Comparison of ENCODE assay signal across 37 cellular contexts in genomic region chr12:116078396-116078795, GRCh38.
"Had no signal": no experiment of that assay in that cellular context is flagged by ENCODE, and none has a peak within 500 bp of the region (broad histone marks: within the 10 kb centered on the region; RNA-seq: fewer than 3 reads in every experiment).

No MANE protein-coding gene starts in this region.

- H3K36me3 ChIP-seq: ascending aorta, cardiac muscle cell had no signal

- FAIRE-seq: bronchial epithelial cell, TTC549 had no signal

- H3K9me3 Mint-ChIP-seq: activated B cell treated with CpG ODN at 0.5 μM for 24 hours; activated CD4-positive, alpha-beta memory T cell treated with anti-CD3 and anti-CD28 coated beads, Interleukin-2, amount 10 ng/mL, durations not matched to agents 7 days and 5 days; activated CD4-positive, alpha-beta T cell treated with anti-CD3 and anti-CD28 coated beads, Interleukin-2, amount 10 ng/mL, durations not matched to agents 24 days and 14 days; activated naive CD4-positive, alpha-beta T cell treated with anti-CD3 and anti-CD28 coated beads, Interleukin-2, amount 10 ng/mL, durations not matched to agents 7 days and 5 days; activated naive CD4-positive, alpha-beta T cell treated with anti-CD3 and anti-CD28 coated beads, Interleukin-2, amount 50 U/mL, for 24 hours; activated naive CD8-positive, alpha-beta T cell treated with anti-CD3 and anti-CD28 coated beads, Interleukin-2, amount 10 ng/mL, durations not matched to agents 7 days and 5 days; activated naive CD8-positive, alpha-beta T cell treated with anti-CD3 and anti-CD28 coated beads, Interleukin-2, amount 50 U/mL, for 24 hours; activated T-cell treated with anti-CD3 and anti-CD28 coated beads, Interleukin-2, amount 50 U/mL, for 24 hours; activated T-helper 2 cell treated with anti-CD3 and anti-CD28 coated beads, Interferon-gamma antibody, Interleukin-2, Interleukin-4, amounts not matched to agents 10 μg/mL and 5 μg/mL and 100 μg/mL, durations not matched to agents 14 hours and 24 hours and 36 hours; brain; central memory CD8-positive, alpha-beta T cell; T-helper 1 cell treated with Interleukin-12 subunit alpha and Interleukin-12 subunit beta and Interleukin-4 antibody, amounts not matched to agents 30 μg/mL and 1 μg/mL, for 36 hours; T-helper 2 cell treated with Interferon-gamma antibody and Interleukin-4, amounts not matched to agents 5 μg/mL and 100 μg/mL, for 36 hours had no signal

- H3K9me3 ChIP-seq: ascending aorta had no signal

- H3K4me3 Mint-ChIP-seq: activated B cell treated with CpG ODN at 0.5 μM for 24 hours; activated CD4-positive, alpha-beta memory T cell treated with anti-CD3 and anti-CD28 coated beads, Interleukin-2, amount 10 ng/mL, durations not matched to agents 7 days and 5 days; activated CD4-positive, alpha-beta T cell treated with anti-CD3 and anti-CD28 coated beads, Interleukin-2, amount 10 ng/mL, durations not matched to agents 24 days and 14 days; activated CD8-positive, alpha-beta memory T cell treated with anti-CD3 and anti-CD28 coated beads, Interleukin-2, amount 10 ng/mL, durations not matched to agents 7 days and 5 days; activated CD8-positive, alpha-beta T cell treated with anti-CD3 and anti-CD28 coated beads, Interleukin-2, amount 10 ng/mL, durations not matched to agents 7 days and 5 days; activated naive CD4-positive, alpha-beta T cell treated with anti-CD3 and anti-CD28 coated beads, Interleukin-2, amount 10 ng/mL, durations not matched to agents 7 days and 5 days; activated naive CD4-positive, alpha-beta T cell treated with anti-CD3 and anti-CD28 coated beads, Interleukin-2, amount 50 U/mL, for 24 hours; activated naive CD8-positive, alpha-beta T cell; activated naive CD8-positive, alpha-beta T cell treated with anti-CD3 and anti-CD28 coated beads, Interleukin-2, amount 10 ng/mL, durations not matched to agents 7 days and 5 days; activated naive CD8-positive, alpha-beta T cell treated with anti-CD3 and anti-CD28 coated beads, Interleukin-2, amount 50 U/mL, for 24 hours; activated T-cell treated with anti-CD3 and anti-CD28 coated beads, Interleukin-2, amount 50 U/mL, for 24 hours; brain; central memory CD8-positive, alpha-beta T cell; T-helper 1 cell treated with Interleukin-12 subunit alpha and Interleukin-12 subunit beta and Interleukin-4 antibody, amounts not matched to agents 30 μg/mL and 1 μg/mL, for 36 hours; T-helper 2 cell treated with Interferon-gamma antibody and Interleukin-4, amounts not matched to agents 5 μg/mL and 100 μg/mL, for 36 hours had no signal

- H3K27ac ChIP-seq: ascending aorta, VCaP had no signal

- H3K4me1 ChIP-seq: ascending aorta had no signal

- DNase-seq: activated B cell treated with CpG ODN at 0.5 μM for 24 hours; activated CD4-positive, alpha-beta memory T cell treated with anti-CD3 and anti-CD28 coated beads, Interleukin-2, amount 10 ng/mL, durations not matched to agents 7 days and 5 days; activated CD4-positive, alpha-beta T cell treated with anti-CD3 and anti-CD28 coated beads for 4 hours; activated CD4-positive, alpha-beta T cell treated with anti-CD3 and anti-CD28 coated beads, Interleukin-2, amount 10 ng/mL, durations not matched to agents 24 days and 14 days; activated CD4-positive, alpha-beta T cell treated with anti-CD3 and anti-CD28 coated beads, Interleukin-2, amount 50 U/mL, for 1 hour; activated CD4-positive, alpha-beta T cell treated with anti-CD3 and anti-CD28 coated beads, Interleukin-2, amount 50 U/mL, for 4 hours; activated CD4-positive, CD25-positive, alpha-beta regulatory T cell treated with anti-CD3 and anti-CD28 coated beads, Interleukin-2, amount 50 U/mL, for 72 hours; activated CD8-positive, alpha-beta memory T cell treated with anti-CD3 and anti-CD28 coated beads for 24 hours; activated CD8-positive, alpha-beta memory T cell treated with anti-CD3 and anti-CD28 coated beads, Interleukin-2, amount 10 ng/mL, durations not matched to agents 7 days and 5 days; activated CD8-positive, alpha-beta memory T cell treated with anti-CD3 and anti-CD28 coated beads, Interleukin-2, amount 50 U/mL, for 48 hours; activated CD8-positive, alpha-beta T cell treated with anti-CD3 and anti-CD28 coated beads, Interleukin-2, amount 10 ng/mL, durations not matched to agents 7 days and 5 days; activated effector memory CD4-positive, alpha-beta T cell treated with Interleukin-2 at 50 U/mL for 16 hours; activated gamma-delta T cell; activated naive CD4-positive, alpha-beta T cell treated with anti-CD3 and anti-CD28 coated beads, Interleukin-2, amount 10 ng/mL, durations not matched to agents 7 days and 5 days; activated naive CD4-positive, alpha-beta T cell treated with Interleukin-2 at 50 U/mL for 16 hours; activated naive CD8-positive, alpha-beta T cell treated with anti-CD3 and anti-CD28 coated beads, Interleukin-2, amount 10 ng/mL, durations not matched to agents 7 days and 5 days; activated naive CD8-positive, alpha-beta T cell treated with anti-CD3 and anti-CD28 coated beads, Interleukin-2, amount 50 U/mL, for 24 hours; activated T-cell treated with anti-CD3 and anti-CD28 coated beads, Interleukin-2, amount 50 U/mL, for 24 hours; activated T-cell treated with anti-CD3 and anti-CD28 coated beads, Interleukin-2, amount 50 U/mL, for 48 hours; amygdala; anterior cingulate cortex; caudate nucleus; cerebellar nuclear complex; T-helper 2 cell; T-helper 9 cell had no signal

- H3K27me3 ChIP-seq: ascending aorta, cardiac muscle cell had no signal

- H3K27ac Mint-ChIP-seq: activated B cell treated with CpG ODN at 0.5 μM for 24 hours; activated CD4-positive, alpha-beta memory T cell treated with anti-CD3 and anti-CD28 coated beads, Interleukin-2, amount 10 ng/mL, durations not matched to agents 7 days and 5 days; activated CD4-positive, alpha-beta T cell treated with anti-CD3 and anti-CD28 coated beads, Interleukin-2, amount 10 ng/mL, durations not matched to agents 24 days and 14 days; activated CD8-positive, alpha-beta memory T cell treated with anti-CD3 and anti-CD28 coated beads, Interleukin-2, amount 10 ng/mL, durations not matched to agents 7 days and 5 days; activated CD8-positive, alpha-beta T cell treated with anti-CD3 and anti-CD28 coated beads, Interleukin-2, amount 10 ng/mL, durations not matched to agents 7 days and 5 days; activated naive CD4-positive, alpha-beta T cell treated with anti-CD3 and anti-CD28 coated beads, Interleukin-2, amount 10 ng/mL, durations not matched to agents 7 days and 5 days; activated naive CD4-positive, alpha-beta T cell treated with anti-CD3 and anti-CD28 coated beads, Interleukin-2, amount 50 U/mL, for 24 hours; activated naive CD8-positive, alpha-beta T cell; activated naive CD8-positive, alpha-beta T cell treated with anti-CD3 and anti-CD28 coated beads, Interleukin-2, amount 10 ng/mL, durations not matched to agents 7 days and 5 days; activated naive CD8-positive, alpha-beta T cell treated with anti-CD3 and anti-CD28 coated beads, Interleukin-2, amount 50 U/mL, for 24 hours; activated T-cell treated with anti-CD3 and anti-CD28 coated beads, Interleukin-2, amount 50 U/mL, for 24 hours; activated T-helper 2 cell treated with anti-CD3 and anti-CD28 coated beads, Interferon-gamma antibody, Interleukin-2, Interleukin-4, amounts not matched to agents 10 μg/mL and 5 μg/mL and 100 μg/mL, durations not matched to agents 14 hours and 24 hours and 36 hours; brain; T-helper 1 cell treated with Interleukin-12 subunit alpha and Interleukin-12 subunit beta and Interleukin-4 antibody, amounts not matched to agents 30 μg/mL and 1 μg/mL, for 36 hours; T-helper 2 cell treated with Interferon-gamma antibody and Interleukin-4, amounts not matched to agents 5 μg/mL and 100 μg/mL, for 36 hours had no signal

- H3K4me3 ChIP-seq: ascending aorta, cardiac muscle cell had no signal

- ATAC-seq: activated CD8-positive, alpha-beta memory T cell treated with anti-CD3 and anti-CD28 coated beads, Interleukin-2, amount 10 ng/mL, durations not matched to agents 7 days and 5 days; activated CD8-positive, alpha-beta T cell treated with anti-CD3 and anti-CD28 coated beads, Interleukin-2, amount 10 ng/mL, durations not matched to agents 7 days and 5 days; activated naive CD8-positive, alpha-beta T cell treated with anti-CD3 and anti-CD28 coated beads, Interleukin-2, amount 50 U/mL, for 24 hours had no signal

- H3K27me3 Mint-ChIP-seq: activated B cell treated with CpG ODN at 0.5 μM for 24 hours; activated CD4-positive, alpha-beta memory T cell treated with anti-CD3 and anti-CD28 coated beads, Interleukin-2, amount 10 ng/mL, durations not matched to agents 7 days and 5 days; activated CD4-positive, alpha-beta T cell treated with anti-CD3 and anti-CD28 coated beads, Interleukin-2, amount 10 ng/mL, durations not matched to agents 24 days and 14 days; activated CD8-positive, alpha-beta memory T cell treated with anti-CD3 and anti-CD28 coated beads, Interleukin-2, amount 10 ng/mL, durations not matched to agents 7 days and 5 days; activated naive CD4-positive, alpha-beta T cell treated with anti-CD3 and anti-CD28 coated beads, Interleukin-2, amount 10 ng/mL, durations not matched to agents 7 days and 5 days; activated naive CD4-positive, alpha-beta T cell treated with anti-CD3 and anti-CD28 coated beads, Interleukin-2, amount 50 U/mL, for 24 hours; activated naive CD8-positive, alpha-beta T cell; activated naive CD8-positive, alpha-beta T cell treated with anti-CD3 and anti-CD28 coated beads, Interleukin-2, amount 10 ng/mL, durations not matched to agents 7 days and 5 days; activated naive CD8-positive, alpha-beta T cell treated with anti-CD3 and anti-CD28 coated beads, Interleukin-2, amount 50 U/mL, for 24 hours; activated T-cell treated with anti-CD3 and anti-CD28 coated beads, Interleukin-2, amount 50 U/mL, for 24 hours; brain; central memory CD8-positive, alpha-beta T cell had no signal
